1 cellular context compared by ENCODE assay signal in genomic region chr7:128860158-128861073, GRCh38.
TF ChIP-seq lines count a peak whose summit lies in the region.

No MANE protein-coding gene starts in this region.

TF ChIP-seq in K562, 482 proteins besides CTCF, POLR2A, EP300 and RAD21 (continued from another document and continues in another):
- peak; percentile 73; the same call in 1 of the 2 replicates for TF ChIP-seq HNRNPL (IDR thresholded peaks at IDR 0.05; ENCODE audit: low read depth, low read length)
- peak; percentile 62 for TF ChIP-seq MEIS2 (IDR thresholded peaks at IDR 0.05; ENCODE audit: partially characterized antibody)
- TF ChIP-seq SOX6 (IDR thresholded peaks at IDR 0.05), result peak; percentile 90
- no peak for TF ChIP-seq BDP1 (IDR thresholded peaks at IDR 0.05; ENCODE audit: insufficient read depth, insufficient read length)
- peak; percentile 83; the same call in 1 of the 2 replicates for TF ChIP-seq ZNF263 (CRISPR knock-in tag; IDR thresholded peaks at IDR 0.05; ENCODE audit: borderline replicate concordance)
- TF ChIP-seq ZNF57 (CRISPR knock-in tag; IDR thresholded peaks at IDR 0.05), result no peak
- 0 out of 2 replicates have a peak, but pooled peaks have one; percentile 23 for TF ChIP-seq ATF4 (CRISPR knock-in tag; IDR thresholded peaks at IDR 0.05)
- no peak for TF ChIP-seq ZNF23 (CRISPR knock-in tag; IDR thresholded peaks at IDR 0.05)
- no peak for TF ChIP-seq IFI16 (CRISPR knock-in tag; IDR thresholded peaks at IDR 0.05)
- peak; percentile 96 for TF ChIP-seq THRB (CRISPR knock-in tag; conservative IDR thresholded peaks at IDR 0.05)
- no peak; the same call in 1 of the 2 replicates for TF ChIP-seq ZBED1 (IDR thresholded peaks at IDR 0.05)
- TF ChIP-seq, protein P1, sequence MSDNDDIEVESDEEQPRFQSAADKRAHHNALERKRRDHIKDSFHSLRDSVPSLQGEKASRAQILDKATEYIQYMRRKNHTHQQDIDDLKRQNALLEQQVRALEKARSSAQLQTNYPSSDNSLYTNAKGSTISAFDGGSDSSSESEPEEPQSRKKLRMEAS (CRISPR knock-in tag; IDR thresholded peaks at IDR 0.05), result peak; percentile 77
- no peak for TF ChIP-seq EZH2 (IDR thresholded peaks at IDR 0.05; ENCODE audit: borderline replicate concordance, low read depth, low read length)
- TF ChIP-seq ZNF644 (tag; IDR thresholded peaks at IDR 0.05; ENCODE audit: low read depth), result no peak
- TF ChIP-seq CBX3 (IDR thresholded peaks at IDR 0.05; ENCODE audit: borderline replicate concordance in 1 of 2, low read length in 2 of 2), result peak in 1 of 2 experiments; percentile 82; a peak in 2 of 3 replicates
- no peak for TF ChIP-seq XRCC4 (IDR thresholded peaks at IDR 0.05; ENCODE audit: extremely low read depth, insufficient read depth, insufficient read length)
- TF ChIP-seq DPF2 (IDR thresholded peaks at IDR 0.05), result peak; percentile 99
- TF ChIP-seq XRCC5 (IDR thresholded peaks at IDR 0.05; ENCODE audit: low read depth, low read length), result peak; percentile 55; the same call in 1 of the 2 replicates
- no peak for TF ChIP-seq ZNF561 (CRISPR knock-in tag; conservative IDR thresholded peaks at IDR 0.05)
- TF ChIP-seq STAG1 (CRISPR knock-in tag; IDR thresholded peaks at IDR 0.05; ENCODE audit: borderline replicate concordance), result no peak
- no peak for TF ChIP-seq HSF4 (CRISPR knock-in tag; IDR thresholded peaks at IDR 0.05; ENCODE audit: borderline replicate concordance)
- TF ChIP-seq ZNF77 (CRISPR knock-in tag; IDR thresholded peaks at IDR 0.05), result no peak
- peak; percentile 32; the same call in 1 of the 2 replicates for TF ChIP-seq ZBTB17 (CRISPR knock-in tag; IDR thresholded peaks at IDR 0.05)
- TF ChIP-seq ZNF395 (CRISPR knock-in tag; IDR thresholded peaks at IDR 0.05), result no peak
- 0 out of 2 replicates have a peak, but pooled peaks have one; percentile 20 for TF ChIP-seq MXI1 (IDR thresholded peaks at IDR 0.05; ENCODE audit: low read depth, low read length)
- TF ChIP-seq, protein P2, sequence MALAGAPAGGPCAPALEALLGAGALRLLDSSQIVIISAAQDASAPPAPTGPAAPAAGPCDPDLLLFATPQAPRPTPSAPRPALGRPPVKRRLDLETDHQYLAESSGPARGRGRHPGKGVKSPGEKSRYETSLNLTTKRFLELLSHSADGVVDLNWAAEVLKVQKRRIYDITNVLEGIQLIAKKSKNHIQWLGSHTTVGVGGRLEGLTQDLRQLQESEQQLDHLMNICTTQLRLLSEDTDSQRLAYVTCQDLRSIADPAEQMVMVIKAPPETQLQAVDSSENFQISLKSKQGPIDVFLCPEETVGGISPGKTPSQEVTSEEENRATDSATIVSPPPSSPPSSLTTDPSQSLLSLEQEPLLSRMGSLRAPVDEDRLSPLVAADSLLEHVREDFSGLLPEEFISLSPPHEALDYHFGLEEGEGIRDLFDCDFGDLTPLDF (CRISPR knock-in tag; IDR thresholded peaks at IDR 0.05), result peak; percentile 9
- no peak for TF ChIP-seq CHCHD3 (CRISPR knock-in tag; IDR thresholded peaks at IDR 0.05)
- TF ChIP-seq HNRNPH1 (optimal IDR thresholded peaks at IDR 0.05; ENCODE audit: low read depth, low read length), result no peak
- TF ChIP-seq SAFB2 (IDR thresholded peaks at IDR 0.05; ENCODE audit: borderline replicate concordance, low read depth, low read length, severe bottlenecking), result no peak
- peak; percentile 89 for TF ChIP-seq KLF16 (IDR thresholded peaks at IDR 0.05)
- no peak; the same call in none of the 2 replicates for TF ChIP-seq USF1 (CRISPR knock-in tag; IDR thresholded peaks at IDR 0.05)
- no peak for TF ChIP-seq ZNF133 (CRISPR knock-in tag; IDR thresholded peaks at IDR 0.05)
- TF ChIP-seq NFYB (IDR thresholded peaks at IDR 0.05; ENCODE audit: extremely low read depth, insufficient read length), result no peak
- peak; percentile 99 for TF ChIP-seq HLTF (IDR thresholded peaks at IDR 0.05)
- TF ChIP-seq POU5F1 (IDR thresholded peaks at IDR 0.05; ENCODE audit: borderline replicate concordance, low read depth, low read length, partially characterized antibody), result no peak
- peak; percentile 63 for TF ChIP-seq POLR2G (IDR thresholded peaks at IDR 0.05; ENCODE audit: low read depth, low read length)
- TF ChIP-seq NCOR1 (IDR thresholded peaks at IDR 0.05), result peak; percentile 97
- no peak for TF ChIP-seq YBX1 (IDR thresholded peaks at IDR 0.05)
- TF ChIP-seq HDAC1 (IDR thresholded peaks at IDR 0.05), result peak; percentile 64 to 98; a peak in 3 of 4 replicates
- TF ChIP-seq FOXP4 (CRISPR knock-in tag; IDR thresholded peaks at IDR 0.05; ENCODE audit: borderline replicate concordance), result peak; percentile 62; the same call in 1 of the 2 replicates
- peak; percentile 67 for TF ChIP-seq JUND (IDR thresholded peaks at IDR 0.05; ENCODE audit: borderline replicate concordance, low read depth, low read length)
- TF ChIP-seq JUND (tag; IDR thresholded peaks at IDR 0.05; ENCODE audit: borderline replicate concordance, low read depth, low read length), result peak; percentile 35; the same call in 1 of the 3 replicates
- no peak for TF ChIP-seq ATF1 (CRISPR knock-in tag; IDR thresholded peaks at IDR 0.05)
- TF ChIP-seq ATF1 (tag; IDR thresholded peaks at IDR 0.05), result peak; percentile 34; the same call in 1 of the 2 replicates
- peak; percentile 31; the same call in 1 of the 2 replicates for TF ChIP-seq ATF3 (IDR thresholded peaks at IDR 0.05)
- peak; percentile 77; the same call in 1 of the 2 replicates for TF ChIP-seq ATF3 (CRISPR knock-in tag; conservative IDR thresholded peaks at IDR 0.05)
- 0 out of 2 replicates have a peak, but pooled peaks have one; percentile 14 for TF ChIP-seq ILF3 (IDR thresholded peaks at IDR 0.05; ENCODE audit: borderline replicate concordance)
- TF ChIP-seq GMEB1 (CRISPR knock-in tag; IDR thresholded peaks at IDR 0.05), result no peak
- no peak; a peak in 1 of 4 replicates for TF ChIP-seq MCM7 (IDR thresholded peaks at IDR 0.05)
- no peak for TF ChIP-seq SIRT6 (IDR thresholded peaks at IDR 0.05; ENCODE audit: low read depth, low read length)
- no peak for TF ChIP-seq KLF13 (tag; IDR thresholded peaks at IDR 0.05; ENCODE audit: borderline replicate concordance, low read depth)
- TF ChIP-seq ZNF589 (CRISPR knock-in tag; IDR thresholded peaks at IDR 0.05; ENCODE audit: low read depth), result 0 out of 2 replicates have a peak, but pooled peaks have one; percentile 14
- TF ChIP-seq KDM5B (IDR thresholded peaks at IDR 0.05; ENCODE audit: insufficient replicate concordance, low read depth, low read length), result peak; percentile 36
- TF ChIP-seq, protein P3, sequence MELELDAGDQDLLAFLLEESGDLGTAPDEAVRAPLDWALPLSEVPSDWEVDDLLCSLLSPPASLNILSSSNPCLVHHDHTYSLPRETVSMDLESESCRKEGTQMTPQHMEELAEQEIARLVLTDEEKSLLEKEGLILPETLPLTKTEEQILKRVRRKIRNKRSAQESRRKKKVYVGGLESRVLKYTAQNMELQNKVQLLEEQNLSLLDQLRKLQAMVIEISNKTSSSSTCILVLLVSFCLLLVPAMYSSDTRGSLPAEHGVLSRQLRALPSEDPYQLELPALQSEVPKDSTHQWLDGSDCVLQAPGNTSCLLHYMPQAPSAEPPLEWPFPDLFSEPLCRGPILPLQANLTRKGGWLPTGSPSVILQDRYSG (tag; conservative IDR thresholded peaks at IDR 0.05; ENCODE audit: low read depth), result 0 out of 2 replicates have a peak, but pooled peaks have one; percentile 19
- peak; percentile 91; the same call in 1 of the 2 replicates for TF ChIP-seq CTBP1 (IDR thresholded peaks at IDR 0.05; ENCODE audit: borderline replicate concordance)
- peak; percentile 87; the same call in 1 of the 2 replicates for TF ChIP-seq PHF21A (IDR thresholded peaks at IDR 0.05; ENCODE audit: borderline replicate concordance, low read depth)
- TF ChIP-seq RBM15 (IDR thresholded peaks at IDR 0.05; ENCODE audit: insufficient read depth, low read length), result no peak
- peak; percentile 97 for TF ChIP-seq LARP7 (IDR thresholded peaks at IDR 0.05)
- TF ChIP-seq RBM39 (optimal IDR thresholded peaks at IDR 0.05; ENCODE audit: low read depth, low read length), result no peak
- TF ChIP-seq ZNF212 (CRISPR knock-in tag; IDR thresholded peaks at IDR 0.05), result no peak
- TF ChIP-seq BRF1 (IDR thresholded peaks at IDR 0.05; ENCODE audit: borderline replicate concordance, extremely low read depth, insufficient read length), result no peak
- TF ChIP-seq POLR3A (IDR thresholded peaks at IDR 0.05; ENCODE audit: borderline replicate concordance, extremely low read depth, insufficient read depth, insufficient read length), result no peak
- TF ChIP-seq ZZZ3 (IDR thresholded peaks at IDR 0.05), result peak; percentile 41; the same call in 1 of the 2 replicates
- TF ChIP-seq ETV5 (CRISPR knock-in tag; IDR thresholded peaks at IDR 0.05; ENCODE audit: low read depth), result no peak; the same call in 1 of the 2 replicates
- TF ChIP-seq YY1 (IDR thresholded peaks at IDR 0.05; ENCODE audit: borderline replicate concordance in 1 of 3, control insufficient read depth in 1 of 3, extremely low read depth in 1 of 3, insufficient read depth in 3 of 3, insufficient read length in 1 of 3, insufficient replicate concordance in 2 of 3, low read depth in 1 of 3, low read length in 2 of 3), result no peak
- no peak for TF ChIP-seq TCF7L2 (IDR thresholded peaks at IDR 0.05; ENCODE audit: low read depth, low read length)
- TF ChIP-seq SRSF9 (IDR thresholded peaks at IDR 0.05; ENCODE audit: borderline replicate concordance, low read depth, low read length), result no peak
- peak; percentile 97 for TF ChIP-seq HDGF (IDR thresholded peaks at IDR 0.05)
- TF ChIP-seq HOXB6 (CRISPR knock-in tag; IDR thresholded peaks at IDR 0.05; ENCODE audit: borderline replicate concordance), result no peak
- peak; percentile 81 for TF ChIP-seq SUPT5H (IDR thresholded peaks at IDR 0.05)
- TF ChIP-seq GABPA (tag; conservative IDR thresholded peaks at IDR 0.05; ENCODE audit: low read depth), result no peak
